Comparison of ENCODE assay signal across 11 cellular contexts in the genomic region with DNA sequence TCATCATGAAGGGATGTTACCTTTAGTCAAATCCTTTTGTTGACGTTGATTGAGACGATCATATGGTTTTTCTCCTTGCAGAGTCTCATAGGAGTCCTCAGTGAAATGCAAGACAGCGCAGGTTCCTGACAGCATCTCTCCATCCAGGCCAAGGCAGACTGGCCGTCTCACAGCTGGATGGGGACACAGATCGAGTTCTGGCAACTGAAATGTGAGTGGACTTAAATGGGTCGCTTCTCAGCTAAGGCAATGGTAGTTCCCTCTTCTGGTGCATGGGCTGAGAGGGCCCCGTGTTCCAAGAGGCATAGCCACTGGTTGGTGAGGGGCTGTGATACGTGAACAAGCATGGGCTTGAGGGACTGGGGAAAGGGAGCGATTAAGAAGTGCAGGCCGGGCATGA.
"Had no signal": no experiment of that assay in that cellular context is flagged by ENCODE, and none has a peak within 500 bp of the region (broad histone marks: within the 10 kb centered on the region; RNA-seq: fewer than 3 reads in every experiment).

No MANE protein-coding gene starts in this region.

- H3K9me3 ChIP-seq: stomach, thoracic aorta had no signal

- H3K27ac ChIP-seq: heart right ventricle, thoracic aorta had no signal

- ATAC-seq: activated CD8-positive, alpha-beta memory T cell treated with anti-CD3 and anti-CD28 coated beads, Interleukin-2, amount 10 ng/mL, durations not matched to agents 7 days and 5 days; activated T-cell treated with anti-CD3 and anti-CD28 coated beads, Interleukin-2, amount 50 U/mL, for 4 hours; heart right ventricle; naive thymus-derived CD4-positive, alpha-beta T cell had no signal

- H3K27ac Mint-ChIP-seq: activated CD8-positive, alpha-beta memory T cell treated with anti-CD3 and anti-CD28 coated beads, Interleukin-2, amount 10 ng/mL, durations not matched to agents 7 days and 5 days; activated naive CD8-positive, alpha-beta T cell treated with anti-CD3 and anti-CD28 coated beads for 36 hours; naive thymus-derived CD4-positive, alpha-beta T cell had no signal

- H3K36me3 Mint-ChIP-seq: activated CD8-positive, alpha-beta memory T cell treated with anti-CD3 and anti-CD28 coated beads, Interleukin-2, amount 10 ng/mL, durations not matched to agents 7 days and 5 days; activated naive CD8-positive, alpha-beta T cell treated with anti-CD3 and anti-CD28 coated beads for 36 hours had no signal

- H3K9me3 Mint-ChIP-seq: activated naive CD8-positive, alpha-beta T cell treated with anti-CD3 and anti-CD28 coated beads for 36 hours; activated T-cell treated with anti-CD3 and anti-CD28 coated beads, Interleukin-2, amount 50 U/mL, for 4 hours had no signal

- DNase-seq: activated CD4-positive, alpha-beta T cell treated with anti-CD3 and anti-CD28 coated beads, Interleukin-2, amount 50 U/mL, for 1 hour; activated CD4-positive, CD25-positive, alpha-beta regulatory T cell; activated gamma-delta T cell treated with Interleukin-2 at 50 U/mL for 16 hours; activated naive CD8-positive, alpha-beta T cell treated with anti-CD3 and anti-CD28 coated beads for 36 hours; activated T-cell treated with anti-CD3 and anti-CD28 coated beads, Interleukin-2, amount 50 U/mL, for 4 hours; heart right ventricle; stimulated activated CD4-positive, alpha-beta T cell treated with anti-CD3 and anti-CD28 coated beads, Interleukin-2, amount 100 ng/mL, for 48 hours; stomach had no signal

- H3K36me3 ChIP-seq: heart right ventricle, stomach, thoracic aorta had no signal

- H3K4me3 Mint-ChIP-seq: activated CD8-positive, alpha-beta memory T cell treated with anti-CD3 and anti-CD28 coated beads, Interleukin-2, amount 10 ng/mL, durations not matched to agents 7 days and 5 days; activated naive CD8-positive, alpha-beta T cell treated with anti-CD3 and anti-CD28 coated beads for 36 hours; activated T-cell treated with anti-CD3 and anti-CD28 coated beads, Interleukin-2, amount 50 U/mL, for 4 hours had no signal
